Comparison of ENCODE assay signal across 8 cellular contexts in genomic region chr9:137745541-137745991, GRCh38.
DNase-seq lines count a peak whose midpoint lies in the region; ATAC-seq, FAIRE-seq and TF ChIP-seq lines count a peak whose summit lies in the region.

No MANE protein-coding gene starts in this region.

- no peaks in the 10 kb centered on the region for H3K9me3 ChIP-seq in tibial nerve

- peak; percentile 80 for ATAC-seq in HG03342 (IDR thresholded peaks at IDR 0.05; ENCODE audit: unreplicated experiment)

- peak; percentile 95 for FAIRE-seq in GM19239 (lab: Jason Lieb, UNC)

- H3K4me1 ChIP-seq in tibial nerve = peaks cover 0 to 18% (median 1%) of the 10 kb centered on the region in 4 donors

- H3K27ac ChIP-seq in tibial nerve = no peak overlapping the region

- no peak overlapping the region for H3K4me3 ChIP-seq in tibial nerve

- H3K27me3 ChIP-seq in tibial nerve = no peaks in the 10 kb centered on the region

- TF ChIP-seq EP300 in tibial nerve (IDR thresholded peaks at IDR 0.05) = no peak

- DNase-seq in COLO668 (lab: John Stamatoyannopoulos, UW; ENCODE audit: unreplicated experiment) (peak; percentile 54), GM19239 (ENCODE audit: insufficient read length, low spot score) (peak; percentile 50), SW480 (ENCODE audit: low spot score) (peak; percentile 6), left kidney (ENCODE audit: low read depth, low spot score) (peak; percentile 41), tibial nerve (ENCODE audit: low spot score in 2 of 2) (no peak), NCI-H1105 (lab: John Stamatoyannopoulos, UW) (no peak), SKM-1 treated with dmso at 0.1 percent for 144 hours (lab: John Stamatoyannopoulos, UW; ENCODE audit: unreplicated experiment) (no peak)

- 78 to 83% methylated on average over 10 of the region's 10 CpGs for WGBS in tibial nerve, 2 donors

- peaks cover 0 to 70% (median 0%) of the 10 kb centered on the region in 3 donors for H3K36me3 ChIP-seq in tibial nerve

- TF ChIP-seq POLR2A in tibial nerve (IDR thresholded peaks at IDR 0.05) = no peak

- no peak for TF ChIP-seq CTCF in tibial nerve (IDR thresholded peaks at IDR 0.05)

Comparison
In these comparisons a context has a peak if more than half of its experiments do, and no peak if none do; other contexts are left out.
1. DNase-seq: peak in COLO668 (single experiment), GM19239 (single experiment), SW480 (single experiment) and left kidney (single experiment); none in tibial nerve (0 of 2), NCI-H1105 (single experiment) and SKM-1 treated with dmso at 0.1 percent for 144 hours (single experiment).